Comparison of ENCODE assay signal across 24 cellular contexts in the genomic region with DNA sequence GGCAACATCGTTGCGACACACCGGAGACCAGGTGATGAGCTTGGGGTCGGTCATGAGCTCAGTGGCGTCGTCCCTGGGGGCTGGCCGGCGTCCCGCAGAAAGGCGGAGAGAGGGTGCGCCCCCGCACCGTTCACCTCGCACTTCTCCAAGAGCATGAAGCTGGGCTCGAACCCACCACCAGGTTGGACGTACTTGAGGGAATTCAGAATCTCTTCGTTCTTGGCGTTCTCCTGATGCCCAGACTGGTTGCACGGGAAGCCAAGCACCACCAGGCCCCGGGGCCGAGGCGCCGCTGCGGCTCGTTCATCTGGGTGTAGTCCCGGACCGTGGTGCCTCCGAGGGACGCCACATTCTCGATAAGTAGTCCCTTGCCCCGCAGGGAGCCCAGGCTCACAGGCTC.
DNase-seq lines count a peak whose midpoint lies in the region; ATAC-seq and TF ChIP-seq lines count a peak whose summit lies in the region.
"Had no signal": no experiment of that assay in that cellular context is flagged by ENCODE, and none has a peak within 500 bp of the region (broad histone marks: within the 10 kb centered on the region; RNA-seq: fewer than 3 reads in every experiment).

No MANE protein-coding gene starts in this region.

- no peak overlapping the region for H3K4me3 Mint-ChIP-seq in chondrocyte (ENCODE audit: unreplicated experiment)
- H3K4me3 Mint-ChIP-seq: CD14-positive monocyte; CD4-positive, alpha-beta T cell; CD8-positive, alpha-beta memory T cell; HFFc6 had no signal

- no peak for TF ChIP-seq CTCF in chondrocyte (IDR thresholded peaks at IDR 0.05)

- no peaks in the 10 kb centered on the region for H3K27me3 ChIP-seq in aorta (ENCODE audit: control insufficient read depth in 1 of 2, insufficient read depth in 2 of 2, low read length in 1 of 2)
- H3K27me3 ChIP-seq: BE2C; BLaER1 treated with 17β-estradiol and CSF1 and Interleukin-3, amounts not matched to agents 10 nM and 100 nM had no signal

- no peaks in the 10 kb centered on the region for H3K36me3 ChIP-seq in aorta (ENCODE audit: control insufficient read depth in 1 of 2, insufficient read depth in 2 of 2, low read length in 1 of 2)
- H3K36me3 ChIP-seq: BE2C; BLaER1 treated with 17β-estradiol and CSF1 and Interleukin-3, amounts not matched to agents 10 nM and 100 nM; HAP-1 had no signal

- H3K9me3 ChIP-seq in aorta (ENCODE audit: control insufficient read depth, low read length) = no peaks in the 10 kb centered on the region
- H3K9me3 ChIP-seq: A549, BE2C, HAP-1 had no signal

- DNase-seq in Right ventricle myocardium inferior (ENCODE audit: missing footprints) (peak; percentile 65), cardiac septum (ENCODE audit: low spot score) (no peak), chondrocyte (ENCODE audit: low spot score) (peak; percentile 84), sciatic nerve (ENCODE audit: low spot score) (peak; percentile 49), aorta (peak; percentile 37 to 51)
- DNase-seq: 8988T; ACHN; AML-193; BE2C; Calu3; CD4-positive, alpha-beta T cell; CD8-positive, alpha-beta memory T cell; COR-L47; DMS53; DMS79 treated with DMSO at 0.1 percent for 48 hours; GF-D8; GOT3; HFFc6 had no signal

- peaks cover 7% of the 10 kb centered on the region for H3K9me3 Mint-ChIP-seq in chondrocyte (ENCODE audit: low read depth)
- H3K9me3 Mint-ChIP-seq: CD4-positive, alpha-beta T cell; HFFc6 had no signal

- WGBS in aorta, 2 donors = 95 to 98% methylated on average over 31 of the region's 31 CpGs

- H3K27ac Mint-ChIP-seq in chondrocyte (ENCODE audit: unreplicated experiment) = no peak overlapping the region
- H3K27ac Mint-ChIP-seq: CD14-positive monocyte; CD4-positive, alpha-beta T cell; CD8-positive, alpha-beta memory T cell; HFFc6 had no signal

- ATAC-seq in Right ventricle myocardium inferior = no peak
- no peak for ATAC-seq in sciatic nerve
- peak; percentile 46 for ATAC-seq in aorta (ENCODE audit: low FRiP score)
- no peak for ATAC-seq in HG03457 (IDR thresholded peaks at IDR 0.05; ENCODE audit: unreplicated experiment)
- no peak for ATAC-seq in GM21528 (IDR thresholded peaks at IDR 0.05; ENCODE audit: low FRiP score, unreplicated experiment)
- ATAC-seq: A549 had no signal

- no peak overlapping the region for H3K4me3 ChIP-seq in aorta (ENCODE audit: low read length in 2 of 2)
- H3K4me3 ChIP-seq: A549; BLaER1 treated with 17β-estradiol and CSF1 and Interleukin-3, amounts not matched to agents 10 nM and 100 nM; HAP-1 had no signal

- no peak overlapping the region for H3K27ac ChIP-seq in aorta (ENCODE audit: low read depth in 1 of 2, low read length in 2 of 2)
- H3K27ac ChIP-seq: A549; BLaER1 treated with 17β-estradiol and CSF1 and Interleukin-3, amounts not matched to agents 10 nM and 100 nM had no signal

- no peaks in the 10 kb centered on the region for H3K27me3 Mint-ChIP-seq in chondrocyte (ENCODE audit: low read depth)
- H3K27me3 Mint-ChIP-seq: CD4-positive, alpha-beta T cell; CD8-positive, alpha-beta memory T cell had no signal

- intact Hi-C loops in Right ventricle myocardium inferior (cut with DNase I) (no loop called here), cardiac septum (cut with DNase I) (no loop called here), sciatic nerve (cut with DNase I) (no loop called here), aorta (cut with DNase I) (no loop called here)

- H3K4me1 ChIP-seq in aorta (ENCODE audit: control insufficient read depth in 1 of 2, insufficient read depth in 2 of 2, low read length in 2 of 2) = no peaks in the 10 kb centered on the region
- H3K4me1 ChIP-seq: A549; BE2C; BLaER1 treated with 17β-estradiol and CSF1 and Interleukin-3, amounts not matched to agents 10 nM and 100 nM; HAP-1 had no signal

- H3K36me3 Mint-ChIP-seq in chondrocyte (ENCODE audit: low read depth) = peaks cover 2% of the 10 kb centered on the region
- H3K36me3 Mint-ChIP-seq: CD14-positive monocyte; CD8-positive, alpha-beta memory T cell had no signal

- H3K4me1 Mint-ChIP-seq in chondrocyte (ENCODE audit: low read depth) = peaks cover 5% of the 10 kb centered on the region
- H3K4me1 Mint-ChIP-seq: CD14-positive monocyte; CD8-positive, alpha-beta memory T cell had no signal
